ENCODE assay signal across 8 cellular contexts in genomic region chr4:168480991-168481588, GRCh38. TPM values are rescaled to one million over a fixed set of nuclear protein-coding genes. Genes with fewer than 3 reads are reported as not detected.
DNase-seq lines count a peak whose midpoint lies in the region; ATAC-seq and TF ChIP-seq lines count a peak whose summit lies in the region.

No MANE protein-coding gene starts in this region.

- H3K36me3 ChIP-seq in GM06990 (ENCODE audit: control insufficient read depth, insufficient read depth, low read length): no peaks in the 10 kb centered on the region

- no peak for TF ChIP-seq POLR2A in NB4 (IDR thresholded peaks at IDR 0.05; ENCODE audit: extremely low read depth, insufficient read length)

- ATAC-seq in activated CD4-positive, CD25-positive, alpha-beta regulatory T cell treated with anti-CD3 and anti-CD28 coated beads, Interleukin-2, amount 50 U/mL, for 24 hours: peak; percentile 70 to 78

- H3K4me3 ChIP-seq in GM06990 (replicated peaks; ENCODE audit: low read depth, low read length) (peak overlapping the region; percentile 77), NB4 (ENCODE audit: low read depth, low read length) (peak overlapping the region; percentile 88)

- no peak for TF ChIP-seq CTCF in GM06990 (IDR thresholded peaks at IDR 0.05; ENCODE audit: insufficient read depth, low read length, poor library complexity, severe bottlenecking)
- no peak for TF ChIP-seq CTCF in NB4 (IDR thresholded peaks at IDR 0.05; ENCODE audit: low read depth, low read length)

- peak overlapping the region; percentile 10 for H3K27ac ChIP-seq in temporal lobe (ENCODE audit: low read depth, low read length)

- DNase-seq in GM06990 (ENCODE audit: extremely low read depth, insufficient read length) (peak; percentile 24), HCEC 1CT (peak; percentile 75), NB4 (ENCODE audit: low read depth) (peak; percentile 85), midbrain (lab: John Stamatoyannopoulos, UW) (peak; percentile 64), NCI-H1694 (lab: John Stamatoyannopoulos, UW) (no peak)
- DNase-seq in effector CD8-positive, alpha-beta T cell (lab: John Stamatoyannopoulos, UW): peak; percentile 11

- no peaks in the 10 kb centered on the region for H3K27me3 ChIP-seq in GM06990 (replicated peaks; ENCODE audit: control insufficient read depth, insufficient read depth, low read length)

RNA-seq across cellular contexts. Expression of gene DDX60L, which starts 0.8 kb away (rescaled TPM):
- total RNA-seq in temporal lobe: 2.5 TPM

RNA-seq across cellular contexts. Expression of gene PALLD, which starts 15.8 kb away (rescaled TPM):
- 31.7 TPM for total RNA-seq in temporal lobe
